Comparison of ENCODE assay signal across 1 cellular context in genomic region chr14:51644215-51644969, GRCh38.
TF ChIP-seq lines count a peak whose summit lies in the region.

No MANE protein-coding gene starts in this region.

TF ChIP-seq in H1, 55 proteins besides CTCF, POLR2A, EP300 and RAD21:
- TF ChIP-seq CBX5 (IDR thresholded peaks at IDR 0.05; ENCODE audit: low read depth, low read length) (no peak), POU5F1 (IDR thresholded peaks at IDR 0.05; ENCODE audit: low read depth, low read length) (no peak), SP4 (IDR thresholded peaks at IDR 0.05; ENCODE audit: low read length) (no peak), NANOG (IDR thresholded peaks at IDR 0.05; ENCODE audit: insufficient read depth, low read depth, low read length, poor library complexity, severe bottlenecking) (no peak), SIN3A (conservative IDR thresholded peaks at IDR 0.05 in 1 of 2, IDR thresholded peaks at IDR 0.05 in 1 of 2; ENCODE audit: low read depth in 1 of 2, low read length in 2 of 2) (no peak), MAFK (IDR thresholded peaks at IDR 0.05; ENCODE audit: low read depth, low read length) (no peak), POLR2AphosphoS5 (IDR thresholded peaks at IDR 0.05; ENCODE audit: low read depth, low read length) (no peak), BACH1 (IDR thresholded peaks at IDR 0.05; ENCODE audit: low read length) (no peak), PHF8 (conservative IDR thresholded peaks at IDR 0.05; ENCODE audit: low read depth, low read length) (no peak), KDM5A (IDR thresholded peaks at IDR 0.05; ENCODE audit: low read length) (no peak), CREB1 (IDR thresholded peaks at IDR 0.05) (no peak), SIRT6 (IDR thresholded peaks at IDR 0.05; ENCODE audit: low read length) (no peak), CHD1 (IDR thresholded peaks at IDR 0.05; ENCODE audit: low read depth, low read length) (no peak), GTF2F1 (IDR thresholded peaks at IDR 0.05; ENCODE audit: borderline replicate concordance, low read depth, low read length) (no peak), EZH2 (IDR thresholded peaks at IDR 0.05; ENCODE audit: low read depth, low read length, severe bottlenecking) (no peak)
- TF ChIP-seq, protein P1, sequence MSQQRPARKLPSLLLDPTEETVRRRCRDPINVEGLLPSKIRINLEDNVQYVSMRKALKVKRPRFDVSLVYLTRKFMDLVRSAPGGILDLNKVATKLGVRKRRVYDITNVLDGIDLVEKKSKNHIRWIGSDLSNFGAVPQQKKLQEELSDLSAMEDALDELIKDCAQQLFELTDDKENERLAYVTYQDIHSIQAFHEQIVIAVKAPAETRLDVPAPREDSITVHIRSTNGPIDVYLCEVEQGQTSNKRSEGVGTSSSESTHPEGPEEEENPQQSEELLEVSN (IDR thresholded peaks at IDR 0.05) = no peak
- TF ChIP-seq, protein P2, sequence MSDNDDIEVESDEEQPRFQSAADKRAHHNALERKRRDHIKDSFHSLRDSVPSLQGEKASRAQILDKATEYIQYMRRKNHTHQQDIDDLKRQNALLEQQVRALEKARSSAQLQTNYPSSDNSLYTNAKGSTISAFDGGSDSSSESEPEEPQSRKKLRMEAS (IDR thresholded peaks at IDR 0.05) = no peak
